1 cellular context compared by ENCODE assay signal in genomic region chr15:33242669-33243191, GRCh38.
TF ChIP-seq lines count a peak whose summit lies in the region.

No MANE protein-coding gene starts in this region.

TF ChIP-seq in K562, 482 proteins besides CTCF, POLR2A, EP300 and RAD21:
- TF ChIP-seq NUFIP1 (IDR thresholded peaks at IDR 0.05; ENCODE audit: partially characterized antibody) (no peak), SPI1 (IDR thresholded peaks at IDR 0.05; ENCODE audit: borderline replicate concordance, low read depth, low read length) (0 out of 2 replicates have a peak, but pooled peaks have one; percentile 4)
- TF ChIP-seq, protein P1, sequence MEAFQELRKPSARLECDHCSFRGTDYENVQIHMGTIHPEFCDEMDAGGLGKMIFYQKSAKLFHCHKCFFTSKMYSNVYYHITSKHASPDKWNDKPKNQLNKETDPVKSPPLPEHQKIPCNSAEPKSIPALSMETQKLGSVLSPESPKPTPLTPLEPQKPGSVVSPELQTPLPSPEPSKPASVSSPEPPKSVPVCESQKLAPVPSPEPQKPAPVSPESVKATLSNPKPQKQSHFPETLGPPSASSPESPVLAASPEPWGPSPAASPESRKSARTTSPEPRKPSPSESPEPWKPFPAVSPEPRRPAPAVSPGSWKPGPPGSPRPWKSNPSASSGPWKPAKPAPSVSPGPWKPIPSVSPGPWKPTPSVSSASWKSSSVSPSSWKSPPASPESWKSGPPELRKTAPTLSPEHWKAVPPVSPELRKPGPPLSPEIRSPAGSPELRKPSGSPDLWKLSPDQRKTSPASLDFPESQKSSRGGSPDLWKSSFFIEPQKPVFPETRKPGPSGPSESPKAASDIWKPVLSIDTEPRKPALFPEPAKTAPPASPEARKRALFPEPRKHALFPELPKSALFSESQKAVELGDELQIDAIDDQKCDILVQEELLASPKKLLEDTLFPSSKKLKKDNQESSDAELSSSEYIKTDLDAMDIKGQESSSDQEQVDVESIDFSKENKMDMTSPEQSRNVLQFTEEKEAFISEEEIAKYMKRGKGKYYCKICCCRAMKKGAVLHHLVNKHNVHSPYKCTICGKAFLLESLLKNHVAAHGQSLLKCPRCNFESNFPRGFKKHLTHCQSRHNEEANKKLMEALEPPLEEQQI (IDR thresholded peaks at IDR 0.05) = no peak
